Comparison of ENCODE assay signal across 17 cellular contexts in the genomic region with DNA sequence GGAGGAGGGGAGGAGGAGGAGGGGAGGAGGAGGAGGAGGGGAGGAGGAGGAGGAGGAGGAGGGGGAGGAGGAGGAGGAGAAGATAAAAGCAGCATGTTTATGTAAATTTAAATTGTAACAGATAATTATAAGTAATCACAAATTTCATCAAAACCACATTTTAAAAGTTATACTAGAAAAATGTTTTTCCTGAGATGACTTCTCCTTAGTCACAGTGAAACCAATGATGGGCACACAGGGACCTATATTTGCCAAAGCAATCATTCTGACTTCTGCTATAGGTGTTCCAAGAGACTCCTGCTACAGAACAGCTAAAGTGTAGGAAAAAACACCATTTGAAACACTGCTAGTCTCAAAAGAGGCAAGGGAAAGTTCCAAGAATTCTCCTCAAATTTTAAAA.
DNase-seq lines count a peak whose midpoint lies in the region; TF ChIP-seq lines count a peak whose summit lies in the region.
"Had no signal": no experiment of that assay in that cellular context is flagged by ENCODE, and none has a peak within 500 bp of the region (broad histone marks: within the 10 kb centered on the region; RNA-seq: fewer than 3 reads in every experiment).

No MANE protein-coding gene starts in this region.

- dilution Hi-C loops in mammary epithelial cell (cut with HindIII; ENCODE audit: low sequenced_read_pairs) = no loop called here

- peak overlapping the region; percentile 74 for H3K9ac ChIP-seq in mesenchymal stem cell (ENCODE audit: low read length)
- no peak overlapping the region for H3K9ac ChIP-seq in mammary epithelial cell (ENCODE audit: insufficient read depth, low read length)
- H3K9ac ChIP-seq: neural progenitor cell had no signal

- no peak overlapping the region for H3K4ac ChIP-seq in mesenchymal stem cell (ENCODE audit: low read depth in 1 of 2, low read length in 2 of 2)

- no peak overlapping the region for H3K18ac ChIP-seq in mesenchymal stem cell (ENCODE audit: low read depth in 1 of 2, low read length in 2 of 2)

- CTCF ChIA-PET in CD4-positive, alpha-beta memory T cell (lab: Charles Lee; ENCODE audit: partially characterized antibody) = interaction anchor here (0.7 to 1.2 kb wide), 3 partner anchors 9 to 152 kb away, joined by 3 to 5 read pairs (median 4); no protein-coding TSS in a partner anchor
- CTCF ChIA-PET in activated CD4-positive, alpha-beta memory T cell treated with anti-CD3 and anti-CD28 coated beads for 36 hours (lab: Charles Lee) = interaction anchor here (0.9 to 2.4 kb wide), 4 partner anchors 65 to 164 kb away, joined by 3 to 12 read pairs (median 4); a partner anchor contains a TSS
- CTCF ChIA-PET in mammary epithelial cell (lab: Charles Lee; ENCODE audit: low non-redundant PET) = no interaction called here

- H3K27ac ChIP-seq in CD4-positive, alpha-beta memory T cell (ENCODE audit: low read depth, low read length) = no peak overlapping the region
- H3K27ac ChIP-seq in mesenchymal stem cell (ENCODE audit: low read length, poor library complexity, severe bottlenecking) = peak overlapping the region; percentile 34
- no peak overlapping the region for H3K27ac ChIP-seq in ovary
- H3K27ac ChIP-seq in mammary epithelial cell (ENCODE audit: insufficient read depth, low read depth, low read length) = no peak overlapping the region
- H3K27ac ChIP-seq: neural progenitor cell had no signal

- peak overlapping the region in 6 of 7 donors; percentile 3 to 78 (median 19) for H3K27ac Mint-ChIP-seq in CD4-positive, alpha-beta memory T cell
- H3K27ac Mint-ChIP-seq in activated CD4-positive, alpha-beta memory T cell treated with anti-CD3 and anti-CD28 coated beads for 36 hours = peak overlapping the region; percentile 3
- H3K27ac Mint-ChIP-seq: B cell, neural progenitor cell, type B pancreatic cell had no signal

- no peaks in the 10 kb centered on the region for H3K9me3 Mint-ChIP-seq in CD4-positive, alpha-beta memory T cell
- no peaks in the 10 kb centered on the region for H3K9me3 Mint-ChIP-seq in activated CD4-positive, alpha-beta memory T cell treated with anti-CD3 and anti-CD28 coated beads for 36 hours
- H3K9me3 Mint-ChIP-seq: neural progenitor cell, type B pancreatic cell had no signal

- H2AFZ ChIP-seq in mesenchymal stem cell (ENCODE audit: low read depth, low read length) (no peak overlapping the region), mammary epithelial cell (ENCODE audit: low read depth, low read length) (no peak overlapping the region)
- H2AFZ ChIP-seq: neural progenitor cell had no signal

- no peaks in the 10 kb centered on the region for H3K9me3 ChIP-seq in CD4-positive, alpha-beta memory T cell (ENCODE audit: control insufficient read depth in 1 of 2, low read length in 2 of 2)
- H3K9me3 ChIP-seq in mesenchymal stem cell (ENCODE audit: control insufficient read depth, low read length) (no peaks in the 10 kb centered on the region), ovary (no peaks in the 10 kb centered on the region), mammary epithelial cell (replicated peaks; ENCODE audit: insufficient read depth, low read length) (no peaks in the 10 kb centered on the region)

- no peaks in the 10 kb centered on the region for H3K27me3 ChIP-seq in CD4-positive, alpha-beta memory T cell (ENCODE audit: insufficient read depth, low read length)
- no peaks in the 10 kb centered on the region for H3K27me3 ChIP-seq in mesenchymal stem cell (ENCODE audit: control insufficient read depth in 1 of 2, insufficient read depth in 1 of 2, low read length in 2 of 2)
- no peaks in the 10 kb centered on the region for H3K27me3 ChIP-seq in ovary
- H3K27me3 ChIP-seq in mammary epithelial cell (ENCODE audit: insufficient read depth, low read length) = no peaks in the 10 kb centered on the region
- H3K27me3 ChIP-seq: neural progenitor cell had no signal

- H4K8ac ChIP-seq in mesenchymal stem cell (ENCODE audit: low read length) = no peak overlapping the region

- H2BK5ac ChIP-seq in mesenchymal stem cell (ENCODE audit: low read depth, low read length, poor library complexity, severe bottlenecking) = no peak overlapping the region

- H2AK5ac ChIP-seq in mesenchymal stem cell (ENCODE audit: low read length, severe bottlenecking) = no peak overlapping the region

- no peak overlapping the region for H2BK12ac ChIP-seq in mesenchymal stem cell (ENCODE audit: low read length in 2 of 2)

- peaks cover 7 to 16% (median 10%) of the 10 kb centered on the region in 4 donors for H3K4me1 Mint-ChIP-seq in CD4-positive, alpha-beta memory T cell
- peaks cover 11% of the 10 kb centered on the region for H3K4me1 Mint-ChIP-seq in activated CD4-positive, alpha-beta memory T cell treated with anti-CD3 and anti-CD28 coated beads for 36 hours (ENCODE audit: low read depth)
- H3K4me1 Mint-ChIP-seq: B cell, neural progenitor cell had no signal

- H4K20me1 ChIP-seq in mammary epithelial cell (ENCODE audit: insufficient read depth, low read length) = no peaks in the 10 kb centered on the region

- H3K4me3 ChIP-seq in CD4-positive, alpha-beta memory T cell (ENCODE audit: low read length in 2 of 2) = no peak overlapping the region
- H3K4me3 ChIP-seq in mesenchymal stem cell (ENCODE audit: insufficient read depth in 1 of 2, low read depth in 1 of 2, low read length in 2 of 2) (no peak overlapping the region), ovary (no peak overlapping the region), mammary epithelial cell (replicated peaks in 1 of 3; ENCODE audit: insufficient read depth in 1 of 3, low read depth in 2 of 3, low read length in 3 of 3) (no peak overlapping the region)
- H3K4me3 ChIP-seq: neural progenitor cell had no signal

- intact Hi-C loops in CD4-positive, alpha-beta memory T cell (cut with micrococcal nuclease) = no loop called here
- intact Hi-C loops in activated CD4-positive, alpha-beta memory T cell treated with anti-CD3 and anti-CD28 coated beads for 36 hours (cut with micrococcal nuclease) = loop anchor here (1.0 to 2.0 kb wide), 4 partner anchors 8 to 66 kb away; a partner anchor contains a TSS
- intact Hi-C loops in ovary (cut with DNase I) = no loop called here
- intact Hi-C loops in mammary epithelial cell (cut with micrococcal nuclease) = no loop called here

- H3K79me2 ChIP-seq in mammary epithelial cell (ENCODE audit: insufficient read depth, low read length) = peaks cover 24% of the 10 kb centered on the region

- H3K4me2 ChIP-seq in mesenchymal stem cell (ENCODE audit: low read length, poor library complexity, severe bottlenecking) (no peak overlapping the region), mammary epithelial cell (ENCODE audit: insufficient read depth, low read depth, low read length) (no peak overlapping the region)
- H3K4me2 ChIP-seq: neural progenitor cell had no signal

- H3K36me3 ChIP-seq in CD4-positive, alpha-beta memory T cell (ENCODE audit: insufficient read depth, low read length) = peaks cover 17% of the 10 kb centered on the region
- H3K36me3 ChIP-seq in mesenchymal stem cell (ENCODE audit: control insufficient read depth in 1 of 2, insufficient read depth in 2 of 2, low read depth in 1 of 2, low read length in 2 of 2) (peaks cover 36 to 76% of the 10 kb centered on the region in 2 experiments), ovary (no peaks in the 10 kb centered on the region), mammary epithelial cell (ENCODE audit: insufficient read depth, low read length) (peaks cover 40% of the 10 kb centered on the region)
- H3K36me3 ChIP-seq: neural progenitor cell had no signal

- no peak overlapping the region for H4K91ac ChIP-seq in mesenchymal stem cell (ENCODE audit: low read length)

- peaks cover 6% of the 10 kb centered on the region for H3K4me1 ChIP-seq in CD4-positive, alpha-beta memory T cell (ENCODE audit: insufficient read depth, low read length)
- H3K4me1 ChIP-seq in mesenchymal stem cell (ENCODE audit: control insufficient read depth, insufficient read depth, low read depth, low read length) (peaks cover 4% of the 10 kb centered on the region), ovary (ENCODE audit: insufficient read depth) (peaks cover 6% of the 10 kb centered on the region), mammary epithelial cell (ENCODE audit: insufficient read depth, low read length) (no peaks in the 10 kb centered on the region)
- H3K4me1 ChIP-seq: neural progenitor cell had no signal

- TF ChIP-seq CTCF in ovary (IDR thresholded peaks at IDR 0.05) = no peak
- TF ChIP-seq CTCF in mammary epithelial cell (conservative IDR thresholded peaks at IDR 0.05 in 1 of 2, IDR thresholded peaks at IDR 0.05 in 1 of 2; ENCODE audit: extremely low read depth in 1 of 2, insufficient read depth in 1 of 2, low read depth in 1 of 2, low read length in 2 of 2) = no peak

- H3K36me3 Mint-ChIP-seq in CD4-positive, alpha-beta memory T cell = peaks cover 17 to 28% of the 10 kb centered on the region in 2 donors
- H3K36me3 Mint-ChIP-seq in activated CD4-positive, alpha-beta memory T cell treated with anti-CD3 and anti-CD28 coated beads for 36 hours = peaks cover 12% of the 10 kb centered on the region

- H3K4me3 Mint-ChIP-seq in CD4-positive, alpha-beta memory T cell = no peak overlapping the region
- H3K4me3 Mint-ChIP-seq in activated CD4-positive, alpha-beta memory T cell treated with anti-CD3 and anti-CD28 coated beads for 36 hours = peak overlapping the region; percentile 7
- H3K4me3 Mint-ChIP-seq: B cell, neural progenitor cell, type B pancreatic cell had no signal

- no peak for TF ChIP-seq EP300 in ovary (IDR thresholded peaks at IDR 0.05)

- no peak for DNase-seq in CD4-positive, alpha-beta memory T cell
- peak; percentile 56 for DNase-seq in ELR (ENCODE audit: low read depth)
- no peak for DNase-seq in activated CD4-positive, alpha-beta memory T cell treated with anti-CD3 and anti-CD28 coated beads for 36 hours
- DNase-seq in mesenchymal stem cell = no peak
- no peak for DNase-seq in ovary
- no peak for DNase-seq in iPS-NIHi11 (ENCODE audit: low spot score)
- DNase-seq in kidney glomerular epithelial cell (lab: John Stamatoyannopoulos, UW) = no peak
- DNase-seq in mammary epithelial cell = no peak
- DNase-seq: activated gamma-delta T cell; cortex of kidney; H7; NCI-H1694; SHP77; stimulated activated CD4-positive, alpha-beta T cell treated with anti-CD3 and anti-CD28 coated beads, Interleukin-4, amount 100 ng/mL, for 4 hours had no signal

- no peaks in the 10 kb centered on the region for H3K27me3 Mint-ChIP-seq in CD4-positive, alpha-beta memory T cell
- no peaks in the 10 kb centered on the region for H3K27me3 Mint-ChIP-seq in activated CD4-positive, alpha-beta memory T cell treated with anti-CD3 and anti-CD28 coated beads for 36 hours
- H3K27me3 Mint-ChIP-seq: B cell, type B pancreatic cell had no signal

- no peak overlapping the region for H3K23ac ChIP-seq in mesenchymal stem cell (ENCODE audit: low read length in 2 of 2)

- H2BK15ac ChIP-seq in mesenchymal stem cell (ENCODE audit: low read depth, poor library complexity, severe bottlenecking) = no peak overlapping the region

- BruUV-seq in mammary epithelial cell (replicated peaks; lab: Mats Ljungman, UMichigan) = no TSS peak

- no peak overlapping the region for H2BK120ac ChIP-seq in mesenchymal stem cell (ENCODE audit: low read depth, low read length)

- POLR2A ChIA-PET in CD4-positive, alpha-beta memory T cell (lab: Charles Lee; ENCODE audit: partially characterized antibody) = interaction anchor here (0.9 kb wide), 1 partner anchor 9 kb away, joined by 3 read pairs; no protein-coding TSS in a partner anchor
- POLR2A ChIA-PET in activated CD4-positive, alpha-beta memory T cell treated with anti-CD3 and anti-CD28 coated beads for 36 hours (lab: Charles Lee) = interaction anchor here (0.9 to 2.7 kb wide), 2 partner anchors 9 to 68 kb away, joined by 4 to 18 read pairs; a partner anchor contains a TSS

- H3K79me1 ChIP-seq in mesenchymal stem cell (replicated peaks; ENCODE audit: low read length, poor library complexity, severe bottlenecking) = peaks cover 7% of the 10 kb centered on the region

- no peak for TF ChIP-seq POLR2A in ovary (IDR thresholded peaks at IDR 0.05)

- in situ Hi-C loops in mammary epithelial cell (cut with MboI; ENCODE audit: low sequenced_read_pairs in 2 of 2) = no loop called here

- no peak overlapping the region for H3K14ac ChIP-seq in mesenchymal stem cell (ENCODE audit: low read length in 2 of 2)
